ENCODE assay signal across 1 cellular context in the genomic region with DNA sequence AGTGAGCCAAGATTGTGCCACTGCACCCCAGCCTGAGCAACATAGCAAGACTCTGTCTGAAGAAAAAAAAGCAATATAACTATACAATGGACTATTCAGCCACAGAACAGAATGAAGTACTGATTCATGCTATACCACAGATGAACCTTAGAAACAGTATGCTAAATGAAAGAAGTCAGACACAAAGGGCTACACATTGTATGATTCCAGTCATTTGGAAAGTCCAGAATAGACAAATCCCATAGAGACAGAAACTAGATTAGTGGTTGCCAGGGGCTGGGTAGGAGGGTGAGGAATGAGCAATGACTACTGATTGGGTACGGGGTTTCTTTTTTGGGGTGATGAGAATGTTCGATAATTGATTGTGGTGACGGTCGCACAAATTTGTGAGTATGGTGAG.
TF ChIP-seq lines count a peak whose summit lies in the region.

No MANE protein-coding gene starts in this region.

TF ChIP-seq in GM12878, 131 proteins besides CTCF, POLR2A, EP300 and RAD21:
- peak; percentile 40; the same call in 1 of the 2 replicates for TF ChIP-seq MTA2 (IDR thresholded peaks at IDR 0.05; ENCODE audit: low read depth)
- TF ChIP-seq MTA3 (IDR thresholded peaks at IDR 0.05; ENCODE audit: borderline replicate concordance, low read length), result 0 out of 2 replicates have a peak, but pooled peaks have one; percentile 19
- TF ChIP-seq ZNF24 (IDR thresholded peaks at IDR 0.05), result peak; percentile 87
- TF ChIP-seq BCL11A (IDR thresholded peaks at IDR 0.05; ENCODE audit: low read depth, low read length), result peak; percentile 40; the same call in 1 of the 2 replicates
- no peak for TF ChIP-seq CEBPZ (IDR thresholded peaks at IDR 0.05; ENCODE audit: low read depth, low read length)
- peak; percentile 16; the same call in 1 of the 2 replicates for TF ChIP-seq JUNB (IDR thresholded peaks at IDR 0.05)
- TF ChIP-seq SIX5 (IDR thresholded peaks at IDR 0.05; ENCODE audit: low read depth, low read length, severe bottlenecking), result no peak
- peak; percentile 47; the same call in 1 of the 2 replicates for TF ChIP-seq RUNX3 (IDR thresholded peaks at IDR 0.05; ENCODE audit: low read length)
- TF ChIP-seq IKZF2 (IDR thresholded peaks at IDR 0.05), result peak in 1 of 2 experiments; percentile 29; a peak in 1 of 4 replicates
TF ChIP-seq in GM12878: peak in this region for 7.
